8 cellular contexts compared by ENCODE assay signal in the genomic region with DNA sequence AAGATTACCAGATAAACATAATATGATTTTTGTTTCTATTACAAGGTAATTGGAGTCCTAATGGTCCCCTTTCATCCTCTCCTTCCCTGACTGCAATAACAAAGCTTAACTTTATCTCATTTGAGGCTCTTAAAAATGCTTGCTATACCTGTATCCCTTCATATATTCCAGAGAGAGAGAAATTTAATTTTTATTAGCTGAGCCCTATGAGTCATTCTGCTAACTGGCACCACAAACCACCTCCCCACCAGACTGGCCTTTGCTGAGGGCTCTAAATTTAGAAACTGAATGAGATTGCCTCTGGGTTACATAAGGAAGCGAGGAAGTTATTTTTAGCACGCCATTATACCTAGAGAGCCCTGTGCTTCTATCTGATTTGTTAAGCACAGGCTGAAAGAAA. TPM values are rescaled to one million over a fixed set of nuclear protein-coding genes. Genes with fewer than 3 reads are reported as not detected.
DNase-seq lines count a peak whose midpoint lies in the region; ATAC-seq, FAIRE-seq and TF ChIP-seq lines count a peak whose summit lies in the region.

No MANE protein-coding gene starts in this region.

- no peak overlapping the region for H4K91ac ChIP-seq in H1 (replicated peaks; ENCODE audit: insufficient read length, low read length)

- no peak overlapping the region for H2BK5ac ChIP-seq in H1 (ENCODE audit: low read depth, low read length)

- H3K4me2 ChIP-seq in H1 (ENCODE audit: insufficient read depth in 1 of 2, low read depth in 2 of 2, low read length in 2 of 2): no peak overlapping the region; a peak in 1 of 4 replicates

- no peak overlapping the region for H3K4me3 ChIP-seq in H1 (ENCODE audit: extremely low read depth in 1 of 4, insufficient read depth in 2 of 4, low read depth in 3 of 4, low read length in 4 of 4)

- H2AK5ac ChIP-seq in H1 (ENCODE audit: low read depth, low read length): no peak overlapping the region

- H3K79me1 ChIP-seq in H1 (ENCODE audit: low read depth, low read length): no peaks in the 10 kb centered on the region

- H2BK15ac ChIP-seq in H1 (ENCODE audit: low read length): no peak overlapping the region

- TF ChIP-seq RAD21 in H1 (IDR thresholded peaks at IDR 0.05 in 1 of 2, conservative IDR thresholded peaks at IDR 0.05 in 1 of 2; ENCODE audit: low read depth in 2 of 2, low read length in 2 of 2): no peak

- TF ChIP-seq EP300 in H1 (IDR thresholded peaks at IDR 0.05; ENCODE audit: borderline replicate concordance in 1 of 2, low read depth in 2 of 2, low read length in 2 of 2): no peak

- H2BK120ac ChIP-seq in H1 (replicated peaks; ENCODE audit: low read depth, low read length): no peak overlapping the region

- H3K9ac ChIP-seq in H1 (replicated peaks in 1 of 4; ENCODE audit: extremely low read depth in 1 of 4, low read depth in 3 of 4, low read length in 3 of 4): no peak overlapping the region

- POLR2A ChIA-PET in H1 (lab: Charles Lee; ENCODE audit: partially characterized antibody): interaction anchor here (0.9 kb wide), 1 partner anchor 20 kb away, joined by 5 read pairs; no protein-coding TSS in a partner anchor

- no peak overlapping the region for H4K5ac ChIP-seq in H1 (ENCODE audit: insufficient read length, low read depth, low read length)

- no peaks in the 10 kb centered on the region for H3K36me3 ChIP-seq in H1 (ENCODE audit: control insufficient read depth in 2 of 4, insufficient read depth in 4 of 4, low read length in 3 of 4)

- TF ChIP-seq POLR2A in H1 (IDR thresholded peaks at IDR 0.05; ENCODE audit: control extremely low read depth in 1 of 2, low read depth in 2 of 2, low read length in 2 of 2): no peak

- H3K9me3 ChIP-seq in H1 (ENCODE audit: insufficient read depth in 2 of 2, low read depth in 1 of 2, low read length in 1 of 2): no peaks in the 10 kb centered on the region

- H3K4ac ChIP-seq in H1 (replicated peaks; ENCODE audit: insufficient read length, low read depth, low read length): no peak overlapping the region

- H3K23ac ChIP-seq in H1 (ENCODE audit: insufficient read length): no peak overlapping the region

- H2BK20ac ChIP-seq in H1 (ENCODE audit: low read length): no peak overlapping the region

- TF ChIP-seq CTCF in H1 (IDR thresholded peaks at IDR 0.05; ENCODE audit: control extremely low read depth in 1 of 3, insufficient read depth in 1 of 3, low read depth in 1 of 3, low read length in 3 of 3) (no peak), GM10266 (IDR thresholded peaks at IDR 0.05; ENCODE audit: control insufficient read depth, insufficient read depth, low read depth, missing control alignments) (no peak)

- no peak for FAIRE-seq in H1 (lab: Jason Lieb, UNC)

- no peak overlapping the region for H3K56ac ChIP-seq in H1 (replicated peaks; ENCODE audit: insufficient read length, low read depth, low read length)

- H2BK12ac ChIP-seq in H1 (ENCODE audit: low read depth, low read length): no peak overlapping the region

- no peak overlapping the region for H3K27ac ChIP-seq in H1 (ENCODE audit: low read depth, low read length)

- WGBS in H1 (ENCODE audit: extremely low coverage in 1 of 2, insufficient coverage in 1 of 2, insufficient read length in 1 of 2, insufficient replicate concordance in 2 of 2, low coverage in 1 of 2, low lambda C conversion rate in 2 of 2, missing lambda C conversion rate in 1 of 2), 2 experiments: 44% methylated on average over 2 of the region's 2 CpGs; no CpG with 5 or more reads in 1 of the 2 experiments

- 0 out of 2 replicates have a peak overlapping the region, but pooled peaks have one; percentile 7 for H2AFZ ChIP-seq in H1 (ENCODE audit: low read length)

- no peak overlapping the region for H4K8ac ChIP-seq in H1 (ENCODE audit: extremely low read depth, insufficient read depth, low read length)

- H3K14ac ChIP-seq in H1 (ENCODE audit: insufficient read length): no peak overlapping the region

- DNase-seq in DMS53 (lab: John Stamatoyannopoulos, UW): peak; percentile 83
- DNase-seq in NCI-H226: peak; percentile 48
- no peak for DNase-seq in H1 (ENCODE audit: low read depth in 1 of 2, low spot score in 2 of 2)
- DNase-seq in renal cortical epithelial cell (ENCODE audit: low read depth): peak; percentile 75
- DNase-seq in GM10266 (ENCODE audit: extremely low spot score): no peak
- no peak for DNase-seq in HT-29 (ENCODE audit: low spot score)

- H4K20me1 ChIP-seq in H1 (replicated peaks in 1 of 2; ENCODE audit: control insufficient read depth in 1 of 2, insufficient read depth in 2 of 2, low read length in 2 of 2): no peaks in the 10 kb centered on the region

- H3K23me2 ChIP-seq in H1 (ENCODE audit: low read depth, low read length): no peaks in the 10 kb centered on the region

- H3K27me3 ChIP-seq in H1 (replicated peaks in 1 of 4; ENCODE audit: control insufficient read depth in 3 of 4, extremely low read depth in 1 of 4, insufficient read depth in 3 of 4, low read length in 3 of 4): no peaks in the 10 kb centered on the region

- H3K18ac ChIP-seq in H1 (ENCODE audit: extremely low read depth, low read length): no peak overlapping the region

- no peaks in the 10 kb centered on the region for H3K79me2 ChIP-seq in H1 (ENCODE audit: control insufficient read depth in 1 of 2, insufficient read depth in 2 of 2, low read length in 2 of 2)

- H3K4me1 ChIP-seq in H1 (replicated peaks in 1 of 4; ENCODE audit: control insufficient read depth in 3 of 4, insufficient read depth in 4 of 4, low read length in 3 of 4): peaks cover 0 to 2% (median 0%) of the 10 kb centered on the region in 4 experiments; a peak in 1 of 7 replicates

- peak; percentile 47 for ATAC-seq in HG02852 (IDR thresholded peaks at IDR 0.05; ENCODE audit: unreplicated experiment)
- ATAC-seq in HG02623 (IDR thresholded peaks at IDR 0.05; ENCODE audit: unreplicated experiment): no peak

- CTCF ChIA-PET in H1 (lab: Charles Lee; ENCODE audit: partially characterized antibody): interaction anchor here (0.6 kb wide), 1 partner anchor 277 kb away, joined by 3 read pairs; no protein-coding TSS in a partner anchor

TF ChIP-seq in H1, 55 proteins besides CTCF, POLR2A, EP300 and RAD21 (continues in another document):
- TF ChIP-seq, protein P1, sequence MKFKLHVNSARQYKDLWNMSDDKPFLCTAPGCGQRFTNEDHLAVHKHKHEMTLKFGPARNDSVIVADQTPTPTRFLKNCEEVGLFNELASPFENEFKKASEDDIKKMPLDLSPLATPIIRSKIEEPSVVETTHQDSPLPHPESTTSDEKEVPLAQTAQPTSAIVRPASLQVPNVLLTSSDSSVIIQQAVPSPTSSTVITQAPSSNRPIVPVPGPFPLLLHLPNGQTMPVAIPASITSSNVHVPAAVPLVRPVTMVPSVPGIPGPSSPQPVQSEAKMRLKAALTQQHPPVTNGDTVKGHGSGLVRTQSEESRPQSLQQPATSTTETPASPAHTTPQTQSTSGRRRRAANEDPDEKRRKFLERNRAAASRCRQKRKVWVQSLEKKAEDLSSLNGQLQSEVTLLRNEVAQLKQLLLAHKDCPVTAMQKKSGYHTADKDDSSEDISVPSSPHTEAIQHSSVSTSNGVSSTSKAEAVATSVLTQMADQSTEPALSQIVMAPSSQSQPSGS (IDR thresholded peaks at IDR 0.05; ENCODE audit: low read length): no peak
- no peak for TF ChIP-seq BACH1 (IDR thresholded peaks at IDR 0.05; ENCODE audit: low read length)
- no peak for TF ChIP-seq CEBPB (IDR thresholded peaks at IDR 0.05; ENCODE audit: low read depth, low read length)

RNA-seq across cellular contexts. Expression of a gene that starts 27.4 kb away (rescaled TPM):
- total RNA-seq in H1 (2021; fragmentation: NEBNext Ultra II Directional; extraction: Animal tissue kit (Norgen Biotek cat#: 25700)): not detected in 2 replicates
- not detected in 2 replicates for polyA plus RNA-seq in H1 (2011; rRNA removed)
- not detected for polyA plus RNA-seq in H1 (2011; cell fraction: cytosol; rRNA removed)
- polyA plus RNA-seq in H1 (2011; cell fraction: nucleus; rRNA removed): not detected
- not detected in 4 replicates for polyA plus RNA-seq in H1 (2012, experiment 1 of 2)
- polyA plus RNA-seq in H1 (2012, experiment 2 of 2): not detected
- polyA plus RNA-seq in H1 (2013, experiment 1 of 2): not detected
- not detected for polyA plus RNA-seq in H1 (2013, experiment 2 of 2)
- polyA minus RNA-seq in H1 (2011; rRNA and poly(A)+ RNA removed): not detected in 2 replicates
- not detected for polyA minus RNA-seq in H1 (2011; cell fraction: cytosol; rRNA and poly(A)+ RNA removed)
- polyA minus RNA-seq in H1 (2011; cell fraction: nucleus; rRNA and poly(A)+ RNA removed): not detected
- not detected in 2 replicates for total RNA-seq in renal cortical epithelial cell
- not detected in 2 replicates for total RNA-seq in HT-29 (2014; rRNA removed; shearing (Covaris generic))

Comparison
In these comparisons a context has a peak if more than half of its experiments do, and no peak if none do; other contexts are left out.
1. DNase-seq: peak in DMS53 (single experiment), NCI-H226 (single experiment) and renal cortical epithelial cell (single experiment); none in H1 (0 of 2), GM10266 (single experiment) and HT-29 (single experiment).